Comparison of ENCODE assay signal across 1 cellular context in genomic region chr9:136122425-136123383, GRCh38.
TF ChIP-seq lines count a peak whose summit lies in the region.

No MANE protein-coding gene starts in this region.

TF ChIP-seq in GM12878, 131 proteins besides CTCF, POLR2A, EP300 and RAD21 (continues in another document):
- TF ChIP-seq TCF12 (IDR thresholded peaks at IDR 0.05; ENCODE audit: low read depth, low read length) (0 out of 2 replicates have a peak, but pooled peaks have one; percentile 3), MTA2 (IDR thresholded peaks at IDR 0.05; ENCODE audit: low read depth) (no peak), SUPT20H (IDR thresholded peaks at IDR 0.05; ENCODE audit: borderline replicate concordance, control insufficient read depth, low read depth, low read length) (no peak), E2F4 (IDR thresholded peaks at IDR 0.05; ENCODE audit: low read depth, low read length) (no peak), PML (IDR thresholded peaks at IDR 0.05; ENCODE audit: low read length) (no peak), NFIC (IDR thresholded peaks at IDR 0.05; ENCODE audit: low read depth, low read length) (no peak), PRDM15 (CRISPR knock-in tag; IDR thresholded peaks at IDR 0.05) (no peak), PKNOX1 (IDR thresholded peaks at IDR 0.05) (no peak), MYB (IDR thresholded peaks at IDR 0.05; ENCODE audit: borderline replicate concordance, low read depth, low read length) (peak; percentile 63; the same call in 1 of the 2 replicates), NR2C2 (IDR thresholded peaks at IDR 0.05; ENCODE audit: borderline replicate concordance, control insufficient read depth, insufficient read length, low read depth) (no peak), GABPA (IDR thresholded peaks at IDR 0.05; ENCODE audit: low read depth) (no peak), REST (IDR thresholded peaks at IDR 0.05; ENCODE audit: low read depth, low read length) (no peak), RCOR1 (conservative IDR thresholded peaks at IDR 0.05; ENCODE audit: low read depth, low read length) (no peak), SMC3 (IDR thresholded peaks at IDR 0.05; ENCODE audit: borderline replicate concordance, low read length) (peak; percentile 99), MEF2B (IDR thresholded peaks at IDR 0.05; ENCODE audit: partially characterized antibody, poor library complexity, severe bottlenecking) (no peak), ZZZ3 (IDR thresholded peaks at IDR 0.05; ENCODE audit: control insufficient read depth, insufficient read length, low read depth) (no peak), ATF2 (IDR thresholded peaks at IDR 0.05; ENCODE audit: low read length) (no peak), E4F1 (IDR thresholded peaks at IDR 0.05; ENCODE audit: borderline replicate concordance, partially characterized antibody) (no peak), NBN (IDR thresholded peaks at IDR 0.05) (no peak), CBX3 (IDR thresholded peaks at IDR 0.05; ENCODE audit: borderline replicate concordance, low read depth) (no peak), ZNF384 (IDR thresholded peaks at IDR 0.05; ENCODE audit: borderline replicate concordance, low read depth, low read length) (no peak), TAF1 (IDR thresholded peaks at IDR 0.05; ENCODE audit: borderline replicate concordance, low read depth, low read length) (no peak), YY1 (IDR thresholded peaks at IDR 0.05; ENCODE audit: low read depth, low read length) (peak; percentile 79), IRF5 (IDR thresholded peaks at IDR 0.05; ENCODE audit: borderline replicate concordance) (no peak), BCL11A (IDR thresholded peaks at IDR 0.05; ENCODE audit: low read depth, low read length) (no peak), ATF7 (IDR thresholded peaks at IDR 0.05; ENCODE audit: low read depth) (no peak), USF2 (IDR thresholded peaks at IDR 0.05; ENCODE audit: borderline replicate concordance, low read depth, low read length) (no peak), ZNF687 (IDR thresholded peaks at IDR 0.05) (no peak), YBX1 (IDR thresholded peaks at IDR 0.05) (no peak), CREM (IDR thresholded peaks at IDR 0.05; ENCODE audit: low read depth) (no peak), RUNX3 (IDR thresholded peaks at IDR 0.05; ENCODE audit: low read length) (no peak), POU2F2 (IDR thresholded peaks at IDR 0.05; ENCODE audit: borderline replicate concordance, low read depth, low read length) (no peak), NFYA (IDR thresholded peaks at IDR 0.05; ENCODE audit: borderline replicate concordance, low read depth, low read length) (no peak), CHD1 (IDR thresholded peaks at IDR 0.05; ENCODE audit: low read depth, low read length) (no peak), CREB1 (IDR thresholded peaks at IDR 0.05; ENCODE audit: low read depth) (no peak), EGR1 (IDR thresholded peaks at IDR 0.05; ENCODE audit: borderline replicate concordance in 1 of 2, low read depth in 2 of 2, low read length in 2 of 2) (no peak), PAX8 (IDR thresholded peaks at IDR 0.05) (no peak), BCL3 (IDR thresholded peaks at IDR 0.05; ENCODE audit: borderline replicate concordance, insufficient read depth, low read depth, low read length, poor library complexity, severe bottlenecking) (no peak), HDAC6 (IDR thresholded peaks at IDR 0.05; ENCODE audit: unreplicated experiment) (no peak)
